Comparison of ENCODE assay signal across 1 cellular context in the genomic region with DNA sequence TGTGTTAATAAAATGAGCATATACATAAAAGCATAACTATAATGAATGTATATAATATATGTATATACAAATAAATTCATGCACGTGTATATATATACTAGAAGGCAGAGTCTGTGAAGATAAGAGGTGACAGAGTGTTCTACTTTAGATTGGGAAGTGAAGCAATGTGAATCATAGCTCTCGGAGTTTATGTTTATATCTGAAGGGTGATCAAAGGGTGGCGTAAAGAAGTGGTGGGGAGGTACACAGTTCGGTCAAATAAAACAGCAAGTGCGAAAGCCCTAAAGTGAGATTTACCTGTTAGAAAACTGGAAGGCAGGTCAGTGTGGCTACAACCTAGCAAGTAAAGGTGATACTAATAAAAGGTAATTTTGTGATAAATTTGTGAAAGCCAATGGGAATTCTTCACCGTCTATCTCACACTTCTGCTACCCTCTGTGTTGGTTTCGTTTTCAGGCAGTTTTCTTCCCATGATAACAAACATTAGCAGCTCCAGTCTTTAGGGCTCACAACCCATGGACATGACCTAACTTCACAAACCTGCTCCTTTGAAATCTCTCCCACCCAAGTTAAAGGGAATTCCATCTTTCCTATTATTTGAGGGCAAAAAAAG.
A peak's percentile ranks its signal among the peaks of the same experiment; 100 is the strongest.
TF ChIP-seq lines count a peak whose summit lies in the region.

No MANE protein-coding gene starts in this region.

TF ChIP-seq in K562, 482 proteins besides CTCF, POLR2A, EP300 and RAD21:
- TF ChIP-seq PHF8 (IDR thresholded peaks at IDR 0.05; ENCODE audit: borderline replicate concordance, low read length) (0 out of 2 replicates have a peak, but pooled peaks have one; percentile 15), MCM3 (IDR thresholded peaks at IDR 0.05) (no peak)
